Comparison of ENCODE assay signal across 8 cellular contexts in genomic region chr12:94725375-94726168, GRCh38.
DNase-seq lines count a peak whose midpoint lies in the region; ATAC-seq and TF ChIP-seq lines count a peak whose summit lies in the region.

No MANE protein-coding gene starts in this region.

- H3K27me3 ChIP-seq in heart left ventricle (no peaks in the 10 kb centered on the region), RWPE2 (ENCODE audit: insufficient read depth, poor library complexity, severe bottlenecking) (no peaks in the 10 kb centered on the region), upper lobe of right lung (no peaks in the 10 kb centered on the region)

- H3K9me3 ChIP-seq in heart left ventricle: no peaks in the 10 kb centered on the region
- no peaks in the 10 kb centered on the region for H3K9me3 ChIP-seq in RWPE2 (ENCODE audit: severe bottlenecking)
- no peaks in the 10 kb centered on the region for H3K9me3 ChIP-seq in upper lobe of right lung

- 73 to 81% (median 76%) methylated on average over 8 of the region's 8 CpGs for WGBS in heart left ventricle, 4 donors

- intact Hi-C loops in heart left ventricle (cut with DNase I): loop anchor here in 3 of 10 donors (10.0 kb wide), 1 partner anchor 181 kb away; no protein-coding TSS in a partner anchor
- intact Hi-C loops in Right ventricle myocardium inferior (cut with DNase I): no loop called here
- intact Hi-C loops in upper lobe of right lung (cut with DNase I): no loop called here

- DNase-seq in heart left ventricle (no peak), Right ventricle myocardium inferior (ENCODE audit: missing footprints) (no peak), RWPE2 (ENCODE audit: low spot score) (no peak), germinal center (ENCODE audit: low spot score) (peak; percentile 47), upper lobe of right lung (no peak), NCI-H2171 (lab: John Stamatoyannopoulos, UW) (no peak), NCI-H345 (lab: John Stamatoyannopoulos, UW) (no peak)

- H3K4me3 ChIP-seq in heart left ventricle: no peak overlapping the region
- no peak overlapping the region for H3K4me3 ChIP-seq in RWPE2 (ENCODE audit: severe bottlenecking)
- H3K4me3 ChIP-seq in upper lobe of right lung: no peak overlapping the region

- no peak for TF ChIP-seq POLR2A in heart left ventricle (IDR thresholded peaks at IDR 0.05)

- ATAC-seq in heart left ventricle (peak in 1 of 4 donors; percentile 65), Right ventricle myocardium inferior (no peak), RWPE2 (ENCODE audit: low read depth) (peak; percentile 50; the same call in 1 of the 3 replicates), upper lobe of right lung (peak; percentile 73), HG03439 (IDR thresholded peaks at IDR 0.05; ENCODE audit: unreplicated experiment) (no peak)

- H3K36me3 ChIP-seq in heart left ventricle: no peaks in the 10 kb centered on the region
- no peaks in the 10 kb centered on the region for H3K36me3 ChIP-seq in RWPE2 (ENCODE audit: low read depth)
- H3K36me3 ChIP-seq in upper lobe of right lung: no peaks in the 10 kb centered on the region

- TF ChIP-seq CTCF in heart left ventricle (IDR thresholded peaks at IDR 0.05) (peak in 11 of 12 donors; percentile 19 to 59 (median 35)), RWPE2 (IDR thresholded peaks at IDR 0.05; ENCODE audit: poor library complexity, severe bottlenecking) (peak; percentile 45), upper lobe of right lung (IDR thresholded peaks at IDR 0.05) (peak; percentile 39)

- H3K4me1 ChIP-seq in heart left ventricle: peaks cover 0 to 4% (median 0%) of the 10 kb centered on the region in 12 donors
- no peaks in the 10 kb centered on the region for H3K4me1 ChIP-seq in RWPE2 (ENCODE audit: insufficient read depth, poor library complexity, severe bottlenecking)
- H3K4me1 ChIP-seq in upper lobe of right lung: no peaks in the 10 kb centered on the region

- H3K27ac ChIP-seq in heart left ventricle: no peak overlapping the region
- no peak overlapping the region for H3K27ac ChIP-seq in RWPE2 (ENCODE audit: poor library complexity, severe bottlenecking)
- H3K27ac ChIP-seq in upper lobe of right lung: no peak overlapping the region

Comparison
In these comparisons a context has a peak if more than half of its experiments do, and no peak if none do; other contexts are left out.
1. ATAC-seq: peak in RWPE2 (single experiment) and upper lobe of right lung (single experiment); none in Right ventricle myocardium inferior (single experiment) and HG03439 (single experiment).
2. Peak in every context shown above with its lines, with median percentiles within 50 percentile points of each other: CTCF ChIP-seq.